In genomic region chr2:237732070-237732469, GRCh38 we compare ENCODE assay signal across 11 cellular contexts.
DNase-seq lines count a peak whose midpoint lies in the region; ATAC-seq, FAIRE-seq and TF ChIP-seq lines count a peak whose summit lies in the region.
"Had no signal": no experiment of that assay in that cellular context is flagged by ENCODE, and none has a peak within 500 bp of the region (broad histone marks: within the 10 kb centered on the region; RNA-seq: fewer than 3 reads in every experiment).

No MANE protein-coding gene starts in this region.

- no peak for FAIRE-seq in HepG2 (lab: Jason Lieb, UNC)
- FAIRE-seq: A204.1 had no signal

- peak overlapping the region; percentile 29; the same call in 1 of the 2 replicates for H3K9ac ChIP-seq in HepG2 (ENCODE audit: insufficient read depth, low read depth, low read length)

- TF ChIP-seq RAD21 in HepG2 (CRISPR knock-in tag; IDR thresholded peaks at IDR 0.05): no peak

- CTCF ChIA-PET in HepG2 (lab: Yijun Ruan, JAX; ENCODE audit: low intra/inter-chr PET ratio, low total read pairs): no interaction called here

- peaks cover 10% of the 10 kb centered on the region for H3K36me3 Mint-ChIP-seq in activated naive CD8-positive, alpha-beta T cell treated with anti-CD3 and anti-CD28 coated beads for 36 hours

- POLR2A ChIA-PET in HepG2 (lab: Yijun Ruan, JAX): no interaction called here

- H3K9me3 ChIP-seq in HepG2 (ENCODE audit: low read length): no peaks in the 10 kb centered on the region
- H3K9me3 ChIP-seq: MG63 had no signal

- no TSS peak for BruUV-seq in HepG2 (replicated peaks; lab: Mats Ljungman, UMichigan)

- TF ChIP-seq EP300 in HepG2 (IDR thresholded peaks at IDR 0.05; ENCODE audit: low read depth in 2 of 2, low read length in 2 of 2) (no peak), HepG2 (CRISPR knock-in tag; IDR thresholded peaks at IDR 0.05; ENCODE audit: borderline replicate concordance) (no peak)

- no peaks in the 10 kb centered on the region for H3K27me3 Mint-ChIP-seq in activated naive CD8-positive, alpha-beta T cell treated with anti-CD3 and anti-CD28 coated beads for 36 hours
- H3K27me3 Mint-ChIP-seq in stimulated activated naive CD8-positive, alpha-beta T cell treated with anti-CD3 and anti-CD28 coated beads, Interleukin-15, amount 100 ng/mL, for 72 hours: no peaks in the 10 kb centered on the region

- peak; percentile 55 for DNase-seq in NCI-H510A treated with DMSO at 0.1 percent for 48 hours (lab: John Stamatoyannopoulos, UW)
- DNase-seq in NCI-H510A (lab: John Stamatoyannopoulos, UW): no peak
- DNase-seq in activated naive CD8-positive, alpha-beta T cell treated with anti-CD3 and anti-CD28 coated beads for 36 hours: no peak
- DNase-seq in HepG2 (ENCODE audit: low spot score): peak; percentile 60
- DNase-seq in stimulated activated naive CD8-positive, alpha-beta T cell treated with anti-CD3 and anti-CD28 coated beads, Interleukin-15, amount 100 ng/mL, for 72 hours: no peak
- no peak for DNase-seq in pons (ENCODE audit: low spot score)
- no peak for DNase-seq in GM10266 (ENCODE audit: extremely low spot score)
- no peak for DNase-seq in NOMO-1 (lab: John Stamatoyannopoulos, UW; ENCODE audit: unreplicated experiment in 2 of 2)

- H3K4me3 ChIP-seq in HepG2 (replicated peaks in 1 of 3; ENCODE audit: insufficient read depth in 1 of 3, low read depth in 2 of 3, low read length in 3 of 3): peak overlapping the region in 1 of 3 experiments; percentile 15; a peak in 1 of 6 replicates
- H3K4me3 ChIP-seq: MG63 had no signal

- peak overlapping the region; percentile 32 for H3K27ac Mint-ChIP-seq in activated naive CD8-positive, alpha-beta T cell treated with anti-CD3 and anti-CD28 coated beads for 36 hours
- peak overlapping the region; percentile 26 to 57 for H3K27ac Mint-ChIP-seq in stimulated activated naive CD8-positive, alpha-beta T cell treated with anti-CD3 and anti-CD28 coated beads, Interleukin-15, amount 100 ng/mL, for 72 hours

- ATAC-seq in HepG2: peak; percentile 52
- ATAC-seq in stimulated activated naive CD8-positive, alpha-beta T cell treated with anti-CD3 and anti-CD28 coated beads, Interleukin-15, amount 100 ng/mL, for 72 hours: no peak

- peaks cover 1 to 16% of the 10 kb centered on the region in 2 experiments; a peak in 3 of 5 replicates for H3K36me3 ChIP-seq in HepG2 (replicated peaks in 1 of 2; ENCODE audit: control insufficient read depth in 1 of 2, insufficient read depth in 2 of 2, low read length in 2 of 2)

- H4K20me1 ChIP-seq in HepG2 (ENCODE audit: insufficient read depth, low read length): no peaks in the 10 kb centered on the region

- H3K79me2 ChIP-seq in HepG2 (ENCODE audit: insufficient read depth, low read length): peaks cover 39% of the 10 kb centered on the region

- H3K27ac ChIP-seq in HepG2 (ENCODE audit: extremely low read length, insufficient read depth, low read length): peak overlapping the region; percentile 82
- H3K27ac ChIP-seq: epithelial cell of prostate had no signal

- no peak for TF ChIP-seq POLR2A in HepG2 (IDR thresholded peaks at IDR 0.05; ENCODE audit: insufficient read depth in 1 of 2, low read depth in 2 of 2, low read length in 2 of 2)

- in situ Hi-C loops in HepG2 (cut with HindIII; ENCODE audit: extremely low pct_ligation_motif_present, low pct_unique_long_range_greater_than_20kb): no loop called here

- no peaks in the 10 kb centered on the region for H3K27me3 ChIP-seq in HepG2 (ENCODE audit: control insufficient read depth in 1 of 2, insufficient read depth in 2 of 2, low read length in 2 of 2)
- H3K27me3 ChIP-seq: MG63 had no signal

- TF ChIP-seq CTCF in HepG2 (CRISPR knock-in tag; IDR thresholded peaks at IDR 0.05) (no peak), GM10266 (IDR thresholded peaks at IDR 0.05; ENCODE audit: control insufficient read depth, insufficient read depth, low read depth, missing control alignments) (no peak)

- H3K4me1 Mint-ChIP-seq in activated naive CD8-positive, alpha-beta T cell treated with anti-CD3 and anti-CD28 coated beads for 36 hours: peaks cover 34% of the 10 kb centered on the region
- H3K4me1 Mint-ChIP-seq in stimulated activated naive CD8-positive, alpha-beta T cell treated with anti-CD3 and anti-CD28 coated beads, Interleukin-15, amount 100 ng/mL, for 72 hours: peaks cover 56% of the 10 kb centered on the region

- 36% methylated on average over 10 of the region's 10 CpGs for WGBS in HepG2 (ENCODE audit: low lambda C conversion rate)

- intact Hi-C loops in HepG2 (cut with micrococcal nuclease; ENCODE audit: unreplicated experiment): no loop called here

- no peaks in the 10 kb centered on the region for H3K9me3 Mint-ChIP-seq in activated naive CD8-positive, alpha-beta T cell treated with anti-CD3 and anti-CD28 coated beads for 36 hours
- no peaks in the 10 kb centered on the region for H3K9me3 Mint-ChIP-seq in stimulated activated naive CD8-positive, alpha-beta T cell treated with anti-CD3 and anti-CD28 coated beads, Interleukin-15, amount 100 ng/mL, for 72 hours

- peak overlapping the region; percentile 51 for H3K4me2 ChIP-seq in HepG2 (ENCODE audit: low read depth, low read length)

- H3K4me1 ChIP-seq in HepG2 (ENCODE audit: insufficient read depth, low read length): peaks cover 53% of the 10 kb centered on the region

- H2AFZ ChIP-seq in HepG2 (ENCODE audit: low read length): no peak overlapping the region

- H3K4me3 Mint-ChIP-seq in activated naive CD8-positive, alpha-beta T cell treated with anti-CD3 and anti-CD28 coated beads for 36 hours: no peak overlapping the region
- H3K4me3 Mint-ChIP-seq in stimulated activated naive CD8-positive, alpha-beta T cell treated with anti-CD3 and anti-CD28 coated beads, Interleukin-15, amount 100 ng/mL, for 72 hours: peak overlapping the region in 1 of 2 donors; percentile 1

TF ChIP-seq in HepG2, 621 proteins besides CTCF, POLR2A, EP300 and RAD21 (continues in another document):
- TF ChIP-seq ZNF121 (CRISPR knock-in tag; IDR thresholded peaks at IDR 0.05): no peak
- TF ChIP-seq ZNF253 (CRISPR knock-in tag; IDR thresholded peaks at IDR 0.05; ENCODE audit: borderline replicate concordance): no peak
- 0 out of 2 replicates have a peak, but pooled peaks have one; percentile 27 for TF ChIP-seq ZNF816 (CRISPR knock-in tag; IDR thresholded peaks at IDR 0.05; ENCODE audit: borderline replicate concordance)
- TF ChIP-seq PAWR (CRISPR knock-in tag; IDR thresholded peaks at IDR 0.05; ENCODE audit: borderline replicate concordance): no peak
- 0 out of 2 replicates have a peak, but pooled peaks have one; percentile 13 for TF ChIP-seq ZNF605 (CRISPR knock-in tag; IDR thresholded peaks at IDR 0.05)
- no peak for TF ChIP-seq HMG20B (CRISPR knock-in tag; conservative IDR thresholded peaks at IDR 0.05)
- TF ChIP-seq, protein P1, sequence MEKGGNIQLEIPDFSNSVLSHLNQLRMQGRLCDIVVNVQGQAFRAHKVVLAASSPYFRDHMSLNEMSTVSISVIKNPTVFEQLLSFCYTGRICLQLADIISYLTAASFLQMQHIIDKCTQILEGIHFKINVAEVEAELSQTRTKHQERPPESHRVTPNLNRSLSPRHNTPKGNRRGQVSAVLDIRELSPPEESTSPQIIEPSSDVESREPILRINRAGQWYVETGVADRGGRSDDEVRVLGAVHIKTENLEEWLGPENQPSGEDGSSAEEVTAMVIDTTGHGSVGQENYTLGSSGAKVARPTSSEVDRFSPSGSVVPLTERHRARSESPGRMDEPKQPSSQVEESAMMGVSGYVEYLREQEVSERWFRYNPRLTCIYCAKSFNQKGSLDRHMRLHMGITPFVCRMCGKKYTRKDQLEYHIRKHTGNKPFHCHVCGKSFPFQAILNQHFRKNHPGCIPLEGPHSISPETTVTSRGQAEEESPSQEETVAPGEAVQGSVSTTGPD (CRISPR knock-in tag; IDR thresholded peaks at IDR 0.05): 0 out of 2 replicates have a peak, but pooled peaks have one; percentile 30
- TF ChIP-seq HNF4G (IDR thresholded peaks at IDR 0.05; ENCODE audit: borderline replicate concordance, low read depth, low read length): 0 out of 2 replicates have a peak, but pooled peaks have one; percentile 28
- TF ChIP-seq HNF4G (CRISPR knock-in tag; IDR thresholded peaks at IDR 0.05; ENCODE audit: borderline replicate concordance, low read depth): no peak
- TF ChIP-seq TEAD3 (CRISPR knock-in tag; optimal IDR thresholded peaks at IDR 0.05; ENCODE audit: borderline replicate concordance): peak; percentile 26
- no peak for TF ChIP-seq ZNF367 (CRISPR knock-in tag; IDR thresholded peaks at IDR 0.05; ENCODE audit: borderline replicate concordance)
- peak; percentile 52 for TF ChIP-seq SALL1 (CRISPR knock-in tag; IDR thresholded peaks at IDR 0.05)
- no peak for TF ChIP-seq ZNF234 (CRISPR knock-in tag; conservative IDR thresholded peaks at IDR 0.05)
- no peak for TF ChIP-seq MTA1 (CRISPR knock-in tag; IDR thresholded peaks at IDR 0.05; ENCODE audit: borderline replicate concordance)
- TF ChIP-seq ZNF552 (CRISPR knock-in tag; IDR thresholded peaks at IDR 0.05; ENCODE audit: borderline replicate concordance): no peak
- no peak for TF ChIP-seq ZNF883 (CRISPR knock-in tag; IDR thresholded peaks at IDR 0.05; ENCODE audit: not compliant biosample characterization)
- TF ChIP-seq CREB1 (IDR thresholded peaks at IDR 0.05): no peak
- no peak for TF ChIP-seq CREB1 (CRISPR knock-in tag; IDR thresholded peaks at IDR 0.05)
- TF ChIP-seq IKZF5 (CRISPR knock-in tag; IDR thresholded peaks at IDR 0.05): no peak

Comparison
In these comparisons a context has a peak if more than half of its experiments do, and no peak if none do; other contexts are left out.
1. DNase-seq: peak in NCI-H510A treated with DMSO at 0.1 percent for 48 hours (single experiment) and HepG2 (single experiment); none in NCI-H510A (single experiment), activated naive CD8-positive, alpha-beta T cell treated with anti-CD3 and anti-CD28 coated beads for 36 hours (single experiment), stimulated activated naive CD8-positive, alpha-beta T cell treated with anti-CD3 and anti-CD28 coated beads, Interleukin-15, amount 100 ng/mL, for 72 hours (0 of 2), pons (single experiment), GM10266 (single experiment) and NOMO-1 (0 of 2).